Comparison of ENCODE assay signal across 8 cellular contexts in the genomic region with DNA sequence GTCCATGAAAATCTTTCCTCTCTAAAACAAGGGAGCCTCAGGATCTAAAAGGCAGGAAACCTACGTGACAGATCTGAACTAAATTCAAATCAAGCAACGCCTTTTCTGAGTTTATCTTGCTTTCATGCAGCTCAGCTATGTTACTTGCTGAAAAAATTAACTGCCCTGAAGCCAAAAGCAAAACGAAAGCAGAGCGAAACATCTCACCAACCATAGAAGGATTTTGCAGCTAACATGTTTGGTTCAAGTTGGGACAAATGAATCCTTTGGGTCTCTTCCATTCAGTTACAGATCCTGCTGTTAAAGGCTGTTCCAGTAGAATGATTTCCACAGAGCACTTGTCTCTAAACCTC. TPM values are rescaled to one million over a fixed set of nuclear protein-coding genes. Genes with fewer than 3 reads are reported as not detected.
DNase-seq lines count a peak whose midpoint lies in the region; ATAC-seq and TF ChIP-seq lines count a peak whose summit lies in the region.
"Had no signal": no experiment of that assay in that cellular context is flagged by ENCODE, and none has a peak within 500 bp of the region (broad histone marks: within the 10 kb centered on the region; RNA-seq: fewer than 3 reads in every experiment).

No MANE protein-coding gene starts in this region.

- H3K27ac ChIP-seq in H9 (ENCODE audit: insufficient read length, low read depth, low read length) (no peak overlapping the region), left ventricle myocardium inferior (replicated peaks) (peak overlapping the region; percentile 68), stomach smooth muscle (ENCODE audit: low read length) (peak overlapping the region; percentile 87), smooth muscle cell (ENCODE audit: low read depth) (no peak overlapping the region)

- H3K23ac ChIP-seq in H9 (ENCODE audit: insufficient read length, low read depth, low read length) = no peak overlapping the region

- H4K20me1 ChIP-seq in H9 (ENCODE audit: control insufficient read depth, insufficient read depth, insufficient read length) (no peaks in the 10 kb centered on the region), smooth muscle cell (ENCODE audit: low read depth) (no peaks in the 10 kb centered on the region)

- H3K27me3 ChIP-seq in H9 (ENCODE audit: insufficient read depth, low read length) (no peaks in the 10 kb centered on the region), left ventricle myocardium inferior (ENCODE audit: low read depth) (no peaks in the 10 kb centered on the region), stomach smooth muscle (ENCODE audit: control insufficient read depth in 1 of 2, insufficient read depth in 2 of 2, low read length in 2 of 2) (no peaks in the 10 kb centered on the region), smooth muscle cell (ENCODE audit: low read depth) (no peaks in the 10 kb centered on the region)

- intact Hi-C loops in left ventricle myocardium inferior (cut with micrococcal nuclease) = no loop called here

- H3K79me2 ChIP-seq in H9 (ENCODE audit: insufficient read depth, low read length) (no peaks in the 10 kb centered on the region), smooth muscle cell (ENCODE audit: low read depth) (no peaks in the 10 kb centered on the region)

- no peak overlapping the region for H4K5ac ChIP-seq in H9 (ENCODE audit: insufficient read length, low read depth, low read length)

- H2BK20ac ChIP-seq in H9 (ENCODE audit: low read depth, low read length, poor library complexity, severe bottlenecking) = no peak overlapping the region

- CTCF ChIA-PET in WTC11 (lab: Charles Lee) = no interaction called here
- CTCF ChIA-PET in activated CD4-positive, alpha-beta memory T cell treated with anti-CD3 and anti-CD28 coated beads, Interleukin-2, amount 10 ng/mL, durations not matched to agents 7 days and 5 days (lab: Charles Lee) = no interaction called here

- H3K27ac Mint-ChIP-seq in H9 (peak overlapping the region in 2 of 3 experiments; percentile 66 to 93; a peak in 3 of 7 replicates), WTC11 (peak overlapping the region; percentile 2; the same call in 1 of the 2 replicates), chondrocyte (ENCODE audit: unreplicated experiment) (no peak overlapping the region)
- H3K27ac Mint-ChIP-seq in activated CD4-positive, alpha-beta memory T cell treated with anti-CD3 and anti-CD28 coated beads, Interleukin-2, amount 10 ng/mL, durations not matched to agents 7 days and 5 days = no peak overlapping the region

- H3K23me2 ChIP-seq in H9 (ENCODE audit: insufficient read length, low read depth, low read length, poor library complexity, severe bottlenecking) = no peaks in the 10 kb centered on the region

- H3K4me1 ChIP-seq in H9 (ENCODE audit: insufficient read depth, low read length) (no peaks in the 10 kb centered on the region; the same call in 1 of the 2 replicates), left ventricle myocardium inferior (peaks cover 55% of the 10 kb centered on the region), stomach smooth muscle (ENCODE audit: control insufficient read depth, insufficient read depth, low read length) (peaks cover 44% of the 10 kb centered on the region), smooth muscle cell (ENCODE audit: low read depth) (peaks cover 11% of the 10 kb centered on the region)

- H3K27me3 Mint-ChIP-seq in H9 (ENCODE audit: low read depth) (peaks cover 2% of the 10 kb centered on the region; the same call in 1 of the 2 replicates), WTC11 (ENCODE audit: low read depth) (no peaks in the 10 kb centered on the region), chondrocyte (ENCODE audit: low read depth) (peaks cover 10% of the 10 kb centered on the region)
- peaks cover 17% of the 10 kb centered on the region for H3K27me3 Mint-ChIP-seq in activated CD4-positive, alpha-beta memory T cell treated with anti-CD3 and anti-CD28 coated beads, Interleukin-2, amount 10 ng/mL, durations not matched to agents 7 days and 5 days

- H2BK12ac ChIP-seq in H9 (ENCODE audit: insufficient read length, low read depth, low read length) = no peak overlapping the region

- H3K4me3 ChIP-seq in left ventricle myocardium inferior (peak overlapping the region; percentile 41), stomach smooth muscle (ENCODE audit: low read length in 2 of 2) (peak overlapping the region; percentile 61 to 64), smooth muscle cell (no peak overlapping the region)

- H2AFZ ChIP-seq in H9 (ENCODE audit: low read length) = no peak overlapping the region
- H2AFZ ChIP-seq in smooth muscle cell (ENCODE audit: low read depth) = no peak overlapping the region

- H3K9me3 ChIP-seq in H9 (ENCODE audit: control insufficient read depth, low read depth, low read length) (no peaks in the 10 kb centered on the region), left ventricle myocardium inferior (replicated peaks) (no peaks in the 10 kb centered on the region), stomach smooth muscle (ENCODE audit: control insufficient read depth in 2 of 2, low read length in 2 of 2) (no peaks in the 10 kb centered on the region), smooth muscle cell (replicated peaks; ENCODE audit: low read depth) (no peaks in the 10 kb centered on the region)

- no peak overlapping the region for H3K4me3 Mint-ChIP-seq in H9
- H3K4me3 Mint-ChIP-seq in WTC11 = no peak overlapping the region
- H3K4me3 Mint-ChIP-seq in activated CD4-positive, alpha-beta memory T cell treated with anti-CD3 and anti-CD28 coated beads, Interleukin-2, amount 10 ng/mL, durations not matched to agents 7 days and 5 days = no peak overlapping the region
- no peak overlapping the region for H3K4me3 Mint-ChIP-seq in chondrocyte (ENCODE audit: unreplicated experiment)

- no peak overlapping the region for H3K9ac ChIP-seq in H9 (ENCODE audit: extremely low read depth, insufficient read length, low read length)
- H3K9ac ChIP-seq in stomach smooth muscle (ENCODE audit: low read length in 2 of 2) = peak overlapping the region; percentile 50 to 60
- H3K9ac ChIP-seq in smooth muscle cell (ENCODE audit: low read depth) = no peak overlapping the region

- TF ChIP-seq CTCF in H9 (conservative IDR thresholded peaks at IDR 0.05) = no peak
- TF ChIP-seq CTCF in WTC11 (IDR thresholded peaks at IDR 0.05) = no peak
- TF ChIP-seq CTCF in left ventricle myocardium inferior (IDR thresholded peaks at IDR 0.05; ENCODE audit: borderline replicate concordance) = no peak
- TF ChIP-seq CTCF in chondrocyte (IDR thresholded peaks at IDR 0.05) = no peak
- TF ChIP-seq CTCF in smooth muscle cell (IDR thresholded peaks at IDR 0.05; ENCODE audit: borderline replicate concordance, insufficient read depth, poor library complexity, severe bottlenecking) = no peak

- no peaks in the 10 kb centered on the region for H3K79me1 ChIP-seq in H9 (ENCODE audit: insufficient read depth, low read depth, low read length, poor library complexity, severe bottlenecking)

- no peak for DNase-seq in H9
- no peak for DNase-seq in WTC11 (ENCODE audit: low spot score)
- no peak for DNase-seq in left ventricle myocardium inferior
- no peak for DNase-seq in activated CD4-positive, alpha-beta memory T cell treated with anti-CD3 and anti-CD28 coated beads, Interleukin-2, amount 10 ng/mL, durations not matched to agents 7 days and 5 days
- DNase-seq in chondrocyte (ENCODE audit: low spot score) = no peak
- no peak for DNase-seq in smooth muscle cell (lab: John Stamatoyannopoulos, UW; ENCODE audit: unreplicated experiment)
- DNase-seq: activated CD8-positive, alpha-beta memory T cell treated with anti-CD3 and anti-CD28 coated beads, Interleukin-2, amount 50 U/mL, for 48 hours had no signal

- H3K18ac ChIP-seq in H9 (ENCODE audit: insufficient read length, low read depth, low read length) = no peak overlapping the region

- no CpG with 5 or more reads among the region's 4 CpGs for WGBS in H9 (ENCODE audit: extremely low coverage, insufficient read length, low lambda C conversion rate)
- WGBS in smooth muscle cell (ENCODE audit: low lambda C conversion rate) = 88% methylated on average over 4 of the region's 4 CpGs

- no peak overlapping the region for H3K14ac ChIP-seq in H9 (ENCODE audit: insufficient read depth, low read length)

- no peak overlapping the region for H3K4me2 ChIP-seq in H9 (ENCODE audit: insufficient read depth, insufficient read length, low read length)
- H3K4me2 ChIP-seq in smooth muscle cell = no peak overlapping the region

- H4K8ac ChIP-seq in H9 (replicated peaks; ENCODE audit: insufficient read length, low read depth, low read length) = no peak overlapping the region

- no peak overlapping the region for H3K4ac ChIP-seq in H9 (ENCODE audit: low read depth, low read length)

- no peaks in the 10 kb centered on the region; a peak in 1 of 7 replicates for H3K36me3 Mint-ChIP-seq in H9 (ENCODE audit: insufficient read depth in 1 of 3, low read depth in 3 of 3)
- H3K36me3 Mint-ChIP-seq in WTC11 = no peaks in the 10 kb centered on the region
- H3K36me3 Mint-ChIP-seq in activated CD4-positive, alpha-beta memory T cell treated with anti-CD3 and anti-CD28 coated beads, Interleukin-2, amount 10 ng/mL, durations not matched to agents 7 days and 5 days (ENCODE audit: low read depth) = no peaks in the 10 kb centered on the region
- H3K36me3 Mint-ChIP-seq in chondrocyte (ENCODE audit: low read depth) = peaks cover 1% of the 10 kb centered on the region

- H3K56ac ChIP-seq in H9 (ENCODE audit: insufficient read length, low read depth, low read length) = no peak overlapping the region

- H4K91ac ChIP-seq in H9 (ENCODE audit: insufficient read length, low read depth, low read length) = no peak overlapping the region

- ATAC-seq in WTC11 = no peak

- no peaks in the 10 kb centered on the region for H3F3A ChIP-seq in smooth muscle cell (ENCODE audit: low read depth)

- no peak overlapping the region for H3T11ph ChIP-seq in H9 (ENCODE audit: low read length)

- H3K36me3 ChIP-seq in left ventricle myocardium inferior = no peaks in the 10 kb centered on the region
- H3K36me3 ChIP-seq in stomach smooth muscle (ENCODE audit: control insufficient read depth in 2 of 2, insufficient read depth in 2 of 2, low read length in 2 of 2) = no peaks in the 10 kb centered on the region
- no peaks in the 10 kb centered on the region for H3K36me3 ChIP-seq in smooth muscle cell (ENCODE audit: low read depth)

- POLR2A ChIA-PET in WTC11 (lab: Charles Lee) = no interaction called here
- POLR2A ChIA-PET in activated CD4-positive, alpha-beta memory T cell treated with anti-CD3 and anti-CD28 coated beads, Interleukin-2, amount 10 ng/mL, durations not matched to agents 7 days and 5 days (lab: Charles Lee) = no interaction called here

- H2BK15ac ChIP-seq in H9 (ENCODE audit: low read depth, low read length) = no peak overlapping the region

- H3K4me1 Mint-ChIP-seq in H9 = peaks cover 18 to 26% of the 10 kb centered on the region in 2 experiments
- H3K4me1 Mint-ChIP-seq in WTC11 = peaks cover 23% of the 10 kb centered on the region
- peaks cover 4% of the 10 kb centered on the region for H3K4me1 Mint-ChIP-seq in activated CD4-positive, alpha-beta memory T cell treated with anti-CD3 and anti-CD28 coated beads, Interleukin-2, amount 10 ng/mL, durations not matched to agents 7 days and 5 days
- peaks cover 28% of the 10 kb centered on the region for H3K4me1 Mint-ChIP-seq in chondrocyte (ENCODE audit: low read depth)

- H2AK5ac ChIP-seq in H9 (ENCODE audit: insufficient read length, low read length) = no peak overlapping the region

- H2BK5ac ChIP-seq in H9 (ENCODE audit: insufficient read length, low read length) = no peak overlapping the region

- H2BK120ac ChIP-seq in H9 (ENCODE audit: low read depth, low read length, poor library complexity, severe bottlenecking) = no peak overlapping the region

- H3K9me3 Mint-ChIP-seq in H9 (no peaks in the 10 kb centered on the region), WTC11 (no peaks in the 10 kb centered on the region), chondrocyte (ENCODE audit: low read depth) (no peaks in the 10 kb centered on the region)
- no peaks in the 10 kb centered on the region for H3K9me3 Mint-ChIP-seq in activated CD4-positive, alpha-beta memory T cell treated with anti-CD3 and anti-CD28 coated beads, Interleukin-2, amount 10 ng/mL, durations not matched to agents 7 days and 5 days

RNA-seq across cellular contexts. Expression of a gene that starts 0.5 kb away (rescaled TPM):
- total RNA-seq in H9 (2021) = not detected in 2 replicates
- 0.04 to 0.18 TPM (median 0.07 TPM) in 3 replicates for total RNA-seq in WTC11 (2021)
- 4.2 TPM for total RNA-seq in left ventricle myocardium inferior
- total RNA-seq in activated CD4-positive, alpha-beta memory T cell treated with anti-CD3 and anti-CD28 coated beads, Interleukin-2, amount 10 ng/mL, durations not matched to agents 7 days and 5 days = under 1 TPM in 1 of 2 experiments, not detected in 1; 0.25 TPM
- 0.27 to 0.73 TPM (median 0.41 TPM) in 3 replicates for total RNA-seq in chondrocyte
- 0.04 and 0.09 TPM in 2 replicates for total RNA-seq in smooth muscle cell
- polyA plus RNA-seq in smooth muscle cell = not detected in 2 replicates

RNA-seq across cellular contexts. Expression of a gene that starts 42.7 kb away (rescaled TPM):
- not detected in 2 replicates for total RNA-seq in H9 (2021)
- total RNA-seq in WTC11 (2021) = not detected in 3 replicates
- total RNA-seq in left ventricle myocardium inferior = not detected
- not detected for total RNA-seq in activated CD4-positive, alpha-beta memory T cell treated with anti-CD3 and anti-CD28 coated beads, Interleukin-2, amount 10 ng/mL, durations not matched to agents 7 days and 5 days
- not detected in 3 replicates for total RNA-seq in chondrocyte
- not detected in 2 replicates for total RNA-seq in smooth muscle cell
- polyA plus RNA-seq in smooth muscle cell = not detected in 2 replicates

RNA-seq across cellular contexts. Expression of a gene that starts 60.0 kb away (rescaled TPM):
- total RNA-seq in H9 (2021) (3.8 and 4.1 TPM in 2 replicates), WTC11 (2021) (3.4 to 9.6 TPM (median 6.0 TPM) in 3 replicates), left ventricle myocardium inferior (48.4 TPM), chondrocyte (1.9 to 8.2 TPM (median 6.9 TPM) in 3 replicates), smooth muscle cell (2.8 and 4.4 TPM in 2 replicates)
- total RNA-seq in activated CD4-positive, alpha-beta memory T cell treated with anti-CD3 and anti-CD28 coated beads, Interleukin-2, amount 10 ng/mL, durations not matched to agents 7 days and 5 days = 1 to 10 TPM; 3.5 to 5.0 TPM
- polyA plus RNA-seq in smooth muscle cell = 1.6 and 2.7 TPM in 2 replicates

Comparison
In these comparisons a context has a peak if more than half of its experiments do, and no peak if none do; other contexts are left out.
1. H3K27ac ChIP-seq: peak in left ventricle myocardium inferior (single experiment) and stomach smooth muscle (single experiment); none in H9 (single experiment) and smooth muscle cell (single experiment).
2. H3K9ac ChIP-seq: peak in stomach smooth muscle (2 of 2); none in H9 (single experiment) and smooth muscle cell (single experiment).
3. H3K27ac Mint-ChIP-seq: peak in H9 (2 of 3) and WTC11 (single experiment); none in activated CD4-positive, alpha-beta memory T cell treated with anti-CD3 and anti-CD28 coated beads, Interleukin-2, amount 10 ng/mL, durations not matched to agents 7 days and 5 days (single experiment) and chondrocyte (single experiment).